ENCODE assay signal across 10 cellular contexts in the genomic region with DNA sequence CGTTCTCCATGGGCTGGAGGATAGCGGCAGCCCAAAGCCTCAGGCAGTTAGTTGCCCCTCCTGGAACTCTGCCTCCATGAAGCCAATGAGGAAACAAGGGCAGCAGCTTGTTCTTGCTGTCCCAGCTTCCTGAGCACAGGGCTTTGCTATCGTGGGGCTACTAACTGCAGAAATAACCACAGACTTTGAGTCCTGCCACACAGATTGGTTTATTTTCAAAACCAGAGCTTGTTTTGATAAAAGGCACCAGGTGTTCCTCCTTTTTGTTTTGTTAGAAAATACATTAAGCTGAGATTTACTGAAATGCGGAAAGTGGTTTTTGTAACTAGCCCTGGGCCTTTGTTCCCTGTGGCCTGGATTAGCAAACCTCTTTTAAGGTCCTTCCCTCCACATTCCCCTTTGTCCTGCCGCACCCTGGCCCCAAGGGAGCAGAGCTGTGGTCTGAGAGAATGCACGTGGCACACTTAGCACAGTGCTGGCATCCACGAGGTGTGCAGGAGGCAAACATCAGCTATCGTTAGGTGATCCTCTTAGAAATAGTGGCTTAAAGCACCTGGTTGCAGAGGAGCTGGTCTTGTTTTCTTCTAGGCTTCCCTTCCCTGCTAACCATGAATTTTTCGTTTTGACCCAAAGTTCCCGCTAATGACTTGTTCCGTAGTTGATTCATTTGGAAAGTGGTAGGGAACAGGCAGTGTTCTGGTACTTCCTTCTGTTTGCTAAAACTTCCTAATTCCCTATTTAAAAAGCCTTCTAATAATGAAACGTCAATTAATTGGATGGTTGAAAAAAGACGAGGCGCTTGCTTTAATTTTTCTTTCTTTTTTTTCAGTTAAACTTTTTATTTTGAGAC. TPM values are rescaled to one million over a fixed set of nuclear protein-coding genes. Genes with fewer than 3 reads are reported as not detected.
DNase-seq lines count a peak whose midpoint lies in the region; ATAC-seq, FAIRE-seq and TF ChIP-seq lines count a peak whose summit lies in the region.
"Had no signal": no experiment of that assay in that cellular context is flagged by ENCODE, and none has a peak within 500 bp of the region (broad histone marks: within the 10 kb centered on the region; RNA-seq: fewer than 3 reads in every experiment).

No MANE protein-coding gene starts in this region.

- TF ChIP-seq EP300 in HepG2 (IDR thresholded peaks at IDR 0.05; ENCODE audit: low read depth in 2 of 2, low read length in 2 of 2) = no peak
- no peak for TF ChIP-seq EP300 in HepG2 (CRISPR knock-in tag; IDR thresholded peaks at IDR 0.05; ENCODE audit: borderline replicate concordance)

- DNase-seq in right lobe of liver (no peak), HepG2 (ENCODE audit: low spot score) (no peak), colonic mucosa (peak; percentile 70), NCI-H2029 (lab: John Stamatoyannopoulos, UW) (no peak)
- no peak for DNase-seq in activated T-cell treated with anti-CD3 and anti-CD28 coated beads, Interleukin-2, amount 50 U/mL, for 1 hour
- no peak for DNase-seq in activated naive CD8-positive, alpha-beta T cell treated with anti-CD3 and anti-CD28 coated beads, Interleukin-2, amount 50 U/mL, for 24 hours
- DNase-seq: effector memory CD4-positive, alpha-beta T cell had no signal

- H3K4me1 Mint-ChIP-seq in activated naive CD8-positive, alpha-beta T cell treated with anti-CD3 and anti-CD28 coated beads, Interleukin-2, amount 50 U/mL, for 24 hours = peaks cover 15% of the 10 kb centered on the region

- no peak overlapping the region for H3K4me3 ChIP-seq in right lobe of liver
- no peak overlapping the region for H3K4me3 ChIP-seq in HepG2 (replicated peaks in 1 of 3; ENCODE audit: insufficient read depth in 1 of 3, low read depth in 2 of 3, low read length in 3 of 3)
- H3K4me3 ChIP-seq in colonic mucosa = no peak overlapping the region
- no peak overlapping the region for H3K4me3 ChIP-seq in muscle layer of duodenum (ENCODE audit: low read depth in 1 of 2, low read length in 2 of 2)

- TF ChIP-seq RAD21 in HepG2 (CRISPR knock-in tag; IDR thresholded peaks at IDR 0.05) = no peak

- peak in 3 of 4 donors; percentile 25 to 58 (median 25) for ATAC-seq in right lobe of liver
- no peak for ATAC-seq in HepG2
- no peak for ATAC-seq in activated naive CD8-positive, alpha-beta T cell treated with anti-CD3 and anti-CD28 coated beads, Interleukin-2, amount 50 U/mL, for 24 hours
- no peak for ATAC-seq in GM18861 (IDR thresholded peaks at IDR 0.05; ENCODE audit: unreplicated experiment)

- no peak overlapping the region for H3K27ac Mint-ChIP-seq in activated naive CD8-positive, alpha-beta T cell treated with anti-CD3 and anti-CD28 coated beads, Interleukin-2, amount 50 U/mL, for 24 hours
- H3K27ac Mint-ChIP-seq: IgD-negative memory B cell had no signal

- H3K4me1 ChIP-seq in right lobe of liver (peaks cover 0 to 6% (median 0%) of the 10 kb centered on the region in 4 donors), HepG2 (ENCODE audit: insufficient read depth, low read length) (peaks cover 24% of the 10 kb centered on the region), colonic mucosa (peaks cover 17% of the 10 kb centered on the region), muscle layer of duodenum (ENCODE audit: control insufficient read depth in 1 of 2, insufficient read depth in 2 of 2, low read length in 2 of 2) (peaks cover 0 to 6% of the 10 kb centered on the region in 2 donors)

- no peaks in the 10 kb centered on the region for H3K27me3 Mint-ChIP-seq in activated naive CD8-positive, alpha-beta T cell treated with anti-CD3 and anti-CD28 coated beads, Interleukin-2, amount 50 U/mL, for 24 hours

- TF ChIP-seq CTCF in right lobe of liver (IDR thresholded peaks at IDR 0.05) (no peak), HepG2 (CRISPR knock-in tag; IDR thresholded peaks at IDR 0.05) (no peak), colonic mucosa (IDR thresholded peaks at IDR 0.05) (no peak)

- CTCF ChIA-PET in HepG2 (lab: Yijun Ruan, JAX; ENCODE audit: low intra/inter-chr PET ratio, low total read pairs) = no interaction called here

- intact Hi-C loops in right lobe of liver (cut with DNase I) (no loop called here), HepG2 (cut with micrococcal nuclease; ENCODE audit: unreplicated experiment) (no loop called here), colonic mucosa (cut with DNase I) (no loop called here)

- H3K36me3 ChIP-seq in right lobe of liver (peaks cover 0 to 9% (median 0%) of the 10 kb centered on the region in 4 donors), HepG2 (replicated peaks in 1 of 2; ENCODE audit: control insufficient read depth in 1 of 2, insufficient read depth in 2 of 2, low read length in 2 of 2) (peaks cover 13 to 61% of the 10 kb centered on the region in 2 experiments), colonic mucosa (peaks cover 3% of the 10 kb centered on the region), muscle layer of duodenum (ENCODE audit: control insufficient read depth in 1 of 2, insufficient read depth in 2 of 2, low read length in 2 of 2) (peaks cover 6 to 10% of the 10 kb centered on the region in 2 donors)

- H3K4me2 ChIP-seq in HepG2 (ENCODE audit: low read depth, low read length) = no peak overlapping the region

- peaks cover 55% of the 10 kb centered on the region for H3K79me2 ChIP-seq in HepG2 (ENCODE audit: insufficient read depth, low read length)

- no peak overlapping the region for H2AFZ ChIP-seq in HepG2 (ENCODE audit: low read length)

- peak overlapping the region in 1 of 3 donors; percentile 8 for H3K27ac ChIP-seq in right lobe of liver
- no peak overlapping the region for H3K27ac ChIP-seq in HepG2 (ENCODE audit: extremely low read length, insufficient read depth, low read length)
- peak overlapping the region; percentile 79 for H3K27ac ChIP-seq in colonic mucosa
- H3K27ac ChIP-seq in muscle layer of duodenum (ENCODE audit: low read length) = peak overlapping the region; percentile 67

- no TSS peak for BruUV-seq in HepG2 (replicated peaks; lab: Mats Ljungman, UMichigan)

- no peak overlapping the region for H3K4me3 Mint-ChIP-seq in activated naive CD8-positive, alpha-beta T cell treated with anti-CD3 and anti-CD28 coated beads, Interleukin-2, amount 50 U/mL, for 24 hours

- POLR2A ChIA-PET in HepG2 (lab: Yijun Ruan, JAX) = no interaction called here

- H4K20me1 ChIP-seq in HepG2 (ENCODE audit: insufficient read depth, low read length) = peaks cover under 1% of the 10 kb centered on the region

- H3K27me3 ChIP-seq in right lobe of liver = no peaks in the 10 kb centered on the region
- no peaks in the 10 kb centered on the region for H3K27me3 ChIP-seq in HepG2 (ENCODE audit: control insufficient read depth in 1 of 2, insufficient read depth in 2 of 2, low read length in 2 of 2)
- no peaks in the 10 kb centered on the region for H3K27me3 ChIP-seq in colonic mucosa
- H3K27me3 ChIP-seq in muscle layer of duodenum (ENCODE audit: low read depth, low read length) = no peaks in the 10 kb centered on the region

- FAIRE-seq in HepG2 (lab: Jason Lieb, UNC) = no peak

- in situ Hi-C loops in HepG2 (cut with HindIII; ENCODE audit: extremely low pct_ligation_motif_present, low pct_unique_long_range_greater_than_20kb) = no loop called here

- H3K9me3 ChIP-seq in right lobe of liver = no peaks in the 10 kb centered on the region
- peaks cover 17% of the 10 kb centered on the region for H3K9me3 ChIP-seq in HepG2 (ENCODE audit: low read length)
- no peaks in the 10 kb centered on the region for H3K9me3 ChIP-seq in colonic mucosa
- H3K9me3 ChIP-seq in muscle layer of duodenum (ENCODE audit: control insufficient read depth in 1 of 2, low read length in 2 of 2) = peaks cover 0 to 6% of the 10 kb centered on the region in 2 donors

- H3K9me3 Mint-ChIP-seq in activated naive CD8-positive, alpha-beta T cell treated with anti-CD3 and anti-CD28 coated beads, Interleukin-2, amount 50 U/mL, for 24 hours = peaks cover 7% of the 10 kb centered on the region

- 61% methylated on average over 14 of the region's 14 CpGs for WGBS in right lobe of liver (ENCODE audit: insufficient coverage, low coverage, low lambda C conversion rate, missing lambda C conversion rate)
- WGBS in HepG2 (ENCODE audit: low lambda C conversion rate) = 92% methylated on average over 14 of the region's 14 CpGs

- H3K36me3 Mint-ChIP-seq in activated naive CD8-positive, alpha-beta T cell treated with anti-CD3 and anti-CD28 coated beads, Interleukin-2, amount 50 U/mL, for 24 hours (ENCODE audit: low read depth) = peaks cover 11% of the 10 kb centered on the region

- no peak for TF ChIP-seq POLR2A in right lobe of liver (IDR thresholded peaks at IDR 0.05)
- TF ChIP-seq POLR2A in HepG2 (IDR thresholded peaks at IDR 0.05; ENCODE audit: insufficient read depth in 1 of 2, low read depth in 2 of 2, low read length in 2 of 2) = no peak

- H3K9ac ChIP-seq in HepG2 (ENCODE audit: insufficient read depth, low read depth, low read length) = no peak overlapping the region
- H3K9ac ChIP-seq in colonic mucosa (ENCODE audit: low read depth in 2 of 2, low read length in 2 of 2) = peak overlapping the region in 1 of 2 donors; percentile 44

TF ChIP-seq in HepG2, 621 proteins besides CTCF, POLR2A, EP300 and RAD21 (continues in another document):
- TF ChIP-seq GTF3A (CRISPR knock-in tag; conservative IDR thresholded peaks at IDR 0.05) = no peak

RNA-seq across cellular contexts. Expression of a gene that starts 21.5 kb away (rescaled TPM):
- total RNA-seq in right lobe of liver (10 to 100 TPM in 2 of 6 experiments, 1 to 10 TPM in 4; 7.2 to 16.2 (median 9.1) TPM), HepG2 (2016; rRNA removed; fragmentation: Illumina TruSeq; extraction: Trizol) (26.0 and 30.1 TPM in 2 replicates), colonic mucosa (10 to 100 TPM in 1 of 2 donors, 1 to 10 TPM in 1; 9.8 to 15.8 TPM)
- 52.4 and 56.2 TPM in 2 replicates for total RNA-seq in HepG2 (2016; cell fraction: cytosol; rRNA removed; fragmentation: Illumina TruSeq; extraction: Trizol; ENCODE audit: low read depth)
- total RNA-seq in HepG2 (2016; cell fraction: insoluble cytoplasmic fraction; rRNA removed; fragmentation: Illumina TruSeq; extraction: Trizol) = 22.0 and 29.4 TPM in 2 replicates
- total RNA-seq in HepG2 (2016; cell fraction: membrane; rRNA removed; fragmentation: Illumina TruSeq; extraction: Trizol) = 19.7 and 20.0 TPM in 2 replicates
- total RNA-seq in HepG2 (2016; cell fraction: nucleus; rRNA removed; fragmentation: Illumina TruSeq; extraction: Trizol) = 43.3 and 49.2 TPM in 2 replicates
- polyA plus RNA-seq in HepG2 (2011; rRNA removed) = 10.7 and 12.1 TPM in 2 replicates
- polyA plus RNA-seq in HepG2 (2011; cell fraction: cytosol; rRNA removed) = 9.2 and 11.3 TPM in 2 replicates
- 13.9 and 18.7 TPM in 2 replicates for polyA plus RNA-seq in HepG2 (2011; cell fraction: nucleus; rRNA removed)
- 10.0 and 10.4 TPM in 2 replicates for polyA plus RNA-seq in HepG2 (2012)
- polyA plus RNA-seq in HepG2 (2016; cell fraction: cytosol; fragmentation: Illumina TruSeq; extraction: Trizol; ENCODE audit: low read depth) = 2.4 and 3.2 TPM in 2 replicates
- 20.2 and 24.6 TPM in 2 replicates for polyA plus RNA-seq in HepG2 (2016; cell fraction: insoluble cytoplasmic fraction; fragmentation: Illumina TruSeq; extraction: Trizol; ENCODE audit: low read depth)
- polyA plus RNA-seq in HepG2 (2016; cell fraction: membrane; fragmentation: Illumina TruSeq; extraction: Trizol; ENCODE audit: low read depth) = 7.4 and 7.6 TPM in 2 replicates
- 22.4 and 30.0 TPM in 2 replicates for polyA plus RNA-seq in HepG2 (2016; cell fraction: nucleus; fragmentation: Illumina TruSeq; extraction: Trizol; ENCODE audit: insufficient read depth, low read depth)
- 1.4 and 38.6 TPM in 2 replicates for polyA minus RNA-seq in HepG2 (2011; rRNA and poly(A)+ RNA removed; ENCODE audit: low replicate concordance)
- polyA minus RNA-seq in HepG2 (2011; cell fraction: cytosol; rRNA and poly(A)+ RNA removed) = 10.4 and 11.3 TPM in 2 replicates
- polyA minus RNA-seq in HepG2 (2011; cell fraction: nucleus; rRNA and poly(A)+ RNA removed) = 43.9 and 48.9 TPM in 2 replicates

Comparison
In these comparisons a context has a peak if more than half of its experiments do, and no peak if none do; other contexts are left out.
1. ATAC-seq: peak in right lobe of liver (3 of 4); none in HepG2 (single experiment), activated naive CD8-positive, alpha-beta T cell treated with anti-CD3 and anti-CD28 coated beads, Interleukin-2, amount 50 U/mL, for 24 hours (single experiment) and GM18861 (single experiment).